In genomic region chr16:16012144-16012543, GRCh38 we compare ENCODE assay signal across 13 cellular contexts.
DNase-seq lines count a peak whose midpoint lies in the region; ATAC-seq, FAIRE-seq and TF ChIP-seq lines count a peak whose summit lies in the region.
"Had no signal": no experiment of that assay in that cellular context is flagged by ENCODE, and none has a peak within 500 bp of the region (broad histone marks: within the 10 kb centered on the region; RNA-seq: fewer than 3 reads in every experiment).

No MANE protein-coding gene starts in this region.

- H2AFZ ChIP-seq in IMR-90 (replicated peaks; ENCODE audit: low read length, poor library complexity), result no peak overlapping the region
- no peak overlapping the region for H2AFZ ChIP-seq in K562 (ENCODE audit: low read depth, low read length)
- H2AFZ ChIP-seq in mesenchymal stem cell (ENCODE audit: low read depth, low read length), result no peak overlapping the region

- H3K9me1 ChIP-seq in IMR-90 (ENCODE audit: insufficient read depth, low read length) (peaks cover 36% of the 10 kb centered on the region), K562 (ENCODE audit: control insufficient read depth, insufficient read depth, low read length) (no peaks in the 10 kb centered on the region)

- H4K20me1 ChIP-seq in IMR-90 (ENCODE audit: insufficient read depth, low read length), result 0 out of 2 replicates have a peak, but pooled peaks cover 4% of the 10 kb centered on the region
- H4K20me1 ChIP-seq in K562 (replicated peaks; ENCODE audit: control insufficient read depth, insufficient read depth, low read length), result no peaks in the 10 kb centered on the region; the same call in 1 of the 2 replicates

- peaks cover 1% of the 10 kb centered on the region; the same call in 2 of the 3 replicates for H3K79me2 ChIP-seq in K562 (ENCODE audit: control insufficient read depth, insufficient read depth, low read length)

- H3K9me3 Mint-ChIP-seq in activated T-helper 1 cell treated with anti-CD3 and anti-CD28 coated beads, Interleukin-12 subunit alpha, Interleukin-12 subunit beta, Interleukin-2, Interleukin-4 antibody, amounts not matched to agents 30 ng/mL and 10 ng/mL and 1 ng/mL, durations not matched to agents 14 hours and 24 hours and 36 hours, result no peaks in the 10 kb centered on the region
- H3K9me3 Mint-ChIP-seq: CD4-positive, CD25-positive, alpha-beta regulatory T cell; IgD-negative memory B cell had no signal

- H3K27ac Mint-ChIP-seq in activated T-helper 1 cell treated with anti-CD3 and anti-CD28 coated beads, Interleukin-12 subunit alpha, Interleukin-12 subunit beta, Interleukin-2, Interleukin-4 antibody, amounts not matched to agents 30 ng/mL and 10 ng/mL and 1 ng/mL, durations not matched to agents 14 hours and 24 hours and 36 hours, result no peak overlapping the region
- H3K27ac Mint-ChIP-seq: IgD-negative memory B cell had no signal

- TF ChIP-seq EP300 in K562 (IDR thresholded peaks at IDR 0.05; ENCODE audit: low read length), result no peak

- no peaks in the 10 kb centered on the region for H3K27me3 Mint-ChIP-seq in activated T-helper 1 cell treated with anti-CD3 and anti-CD28 coated beads, Interleukin-12 subunit alpha, Interleukin-12 subunit beta, Interleukin-2, Interleukin-4 antibody, amounts not matched to agents 30 ng/mL and 10 ng/mL and 1 ng/mL, durations not matched to agents 14 hours and 24 hours and 36 hours (ENCODE audit: insufficient read depth)
- H3K27me3 Mint-ChIP-seq: CD4-positive, CD25-positive, alpha-beta regulatory T cell had no signal

- H2BK120ac ChIP-seq in IMR-90 (ENCODE audit: low read depth, low read length) (no peak overlapping the region; the same call in 1 of the 2 replicates), mesenchymal stem cell (ENCODE audit: low read depth, low read length) (no peak overlapping the region)

- dilution Hi-C loops in IMR-90 (cut with HindIII; ENCODE audit: low sequenced_read_pairs, unreplicated experiment), result no loop called here

- no peak overlapping the region for H2BK20ac ChIP-seq in IMR-90 (ENCODE audit: low read depth, low read length)

- BruUV-seq in IMR-90 (replicated peaks; lab: Mats Ljungman, UMichigan) (no TSS peak), K562 (replicated peaks; lab: Mats Ljungman, UMichigan) (no TSS peak), A673 (replicated peaks; lab: Mats Ljungman, UMichigan) (no TSS peak)

- H3K27me3 ChIP-seq in IMR-90 (ENCODE audit: control insufficient read depth, insufficient read depth, low read length), result no peaks in the 10 kb centered on the region
- H3K27me3 ChIP-seq in K562 (ENCODE audit: control insufficient read depth in 2 of 2, insufficient read depth in 2 of 2, low read length in 2 of 2), result no peaks in the 10 kb centered on the region
- no peaks in the 10 kb centered on the region for H3K27me3 ChIP-seq in mesenchymal stem cell (ENCODE audit: control insufficient read depth in 1 of 2, insufficient read depth in 1 of 2, low read length in 2 of 2)
- no peaks in the 10 kb centered on the region for H3K27me3 ChIP-seq in thyroid gland
- H3K27me3 ChIP-seq in A673 (replicated peaks; ENCODE audit: insufficient read depth, low read depth, low read length, poor library complexity), result no peaks in the 10 kb centered on the region
- H3K27me3 ChIP-seq: BLaER1 had no signal

- H3K9me3 ChIP-seq in IMR-90 (ENCODE audit: control insufficient read depth, insufficient read depth, low read length) (no peaks in the 10 kb centered on the region), K562 (replicated peaks; ENCODE audit: control insufficient read depth, insufficient read depth, low read depth, low read length) (no peaks in the 10 kb centered on the region), mesenchymal stem cell (ENCODE audit: control insufficient read depth, low read length) (no peaks in the 10 kb centered on the region), thyroid gland (no peaks in the 10 kb centered on the region), A673 (ENCODE audit: low read depth, low read length, poor library complexity, severe bottlenecking) (no peaks in the 10 kb centered on the region)
- H3K9me3 ChIP-seq: BLaER1 had no signal

- CTCF ChIA-PET in IMR-90 (lab: Yijun Ruan, JAX), result no interaction called here
- CTCF ChIA-PET in K562 (lab: Yijun Ruan, JAX; ENCODE audit: low intra/inter-chr PET ratio), result no interaction called here
- CTCF ChIA-PET in A673 (lab: Charles Lee), result no interaction called here

- no CpG with 5 or more reads among the region's 5 CpGs for WGBS in IMR-90 (ENCODE audit: extremely low coverage in 2 of 2, insufficient read length in 1 of 2), 2 experiments
- WGBS in K562 (ENCODE audit: insufficient coverage, low coverage, missing lambda C conversion rate), result 94% methylated on average over 5 of the region's 5 CpGs
- WGBS in mesenchymal stem cell, result 96% methylated on average over 4 of the region's 5 CpGs
- WGBS in thyroid gland, 2 donors, result 90 to 98% methylated on average over 5 of the region's 5 CpGs

- in situ Hi-C loops in IMR-90 (cut with MboI; ENCODE audit: low sequenced_read_pairs), result loop anchor here (25.0 kb wide), 1 partner anchor 125 kb away; the partner anchor contains the start of gene CEP20
- in situ Hi-C loops in K562 (cut with MboI), result no loop called here

- H3K36me3 ChIP-seq in IMR-90 (ENCODE audit: control insufficient read depth, insufficient read depth, low read length) (peaks cover 71% of the 10 kb centered on the region), K562 (ENCODE audit: control insufficient read depth, insufficient read depth, low read length) (peaks cover 61% of the 10 kb centered on the region), mesenchymal stem cell (ENCODE audit: control insufficient read depth in 1 of 2, insufficient read depth in 2 of 2, low read depth in 1 of 2, low read length in 2 of 2) (peaks cover 13 to 54% of the 10 kb centered on the region in 2 experiments), thyroid gland (no peaks in the 10 kb centered on the region), A673 (ENCODE audit: insufficient read depth, low read length, poor library complexity, severe bottlenecking) (no peaks in the 10 kb centered on the region)

- H2BK15ac ChIP-seq in IMR-90 (ENCODE audit: low read depth, low read length) (no peak overlapping the region), mesenchymal stem cell (ENCODE audit: low read depth, poor library complexity, severe bottlenecking) (no peak overlapping the region)

- H2BK5ac ChIP-seq in IMR-90 (ENCODE audit: low read depth, low read length, poor library complexity, severe bottlenecking) (no peak overlapping the region), mesenchymal stem cell (ENCODE audit: low read depth, low read length, poor library complexity, severe bottlenecking) (no peak overlapping the region)

- intact Hi-C loops in IMR-90 (cut with micrococcal nuclease) (no loop called here), K562 (cut with micrococcal nuclease) (no loop called here), thyroid gland (cut with DNase I) (no loop called here), A673 (cut with micrococcal nuclease; ENCODE audit: unreplicated experiment) (no loop called here)
- intact Hi-C loops in activated T-helper 1 cell treated with anti-CD3 and anti-CD28 coated beads, Interleukin-12 subunit alpha, Interleukin-12 subunit beta, Interleukin-2, Interleukin-4 antibody, amounts not matched to agents 30 ng/mL and 10 ng/mL and 1 ng/mL, durations not matched to agents 14 hours and 24 hours and 36 hours (cut with micrococcal nuclease), result no loop called here

- H4K5ac ChIP-seq in IMR-90 (ENCODE audit: low read depth, low read length), result peak overlapping the region; percentile 38

- POLR2A ChIA-PET in IMR-90 (lab: Charles Lee; ENCODE audit: unreplicated experiment) (no interaction called here), K562 (lab: Yijun Ruan, JAX) (interaction anchor here (0.6 kb wide), 1 partner anchor 86 kb away, joined by 3 read pairs; no protein-coding TSS in a partner anchor), A673 (lab: Charles Lee; ENCODE audit: low non-redundant PET) (no interaction called here)

- DNase-seq in IMR-90, result no peak
- DNase-seq in K562 (ENCODE audit: extremely low read depth in 1 of 4, low spot score in 3 of 4), result no peak
- no peak for DNase-seq in mesenchymal stem cell
- DNase-seq in thyroid gland, result no peak
- no peak for DNase-seq in superior temporal gyrus (ENCODE audit: extremely low spot score)
- no peak for DNase-seq in A673 (ENCODE audit: low spot score)
- DNase-seq in activated T-helper 1 cell treated with anti-CD3 and anti-CD28 coated beads, Interleukin-12 subunit alpha, Interleukin-12 subunit beta, Interleukin-2, Interleukin-4 antibody, amounts not matched to agents 30 ng/mL and 10 ng/mL and 1 ng/mL, durations not matched to agents 14 hours and 24 hours and 36 hours (ENCODE audit: low spot score), result no peak
- DNase-seq: AML-193; CD4-positive, CD25-positive, alpha-beta regulatory T cell had no signal

- no peak overlapping the region for H3K14ac ChIP-seq in IMR-90 (replicated peaks; ENCODE audit: low read depth, low read length)
- peak overlapping the region in 1 of 2 experiments; percentile 20 for H3K14ac ChIP-seq in mesenchymal stem cell (ENCODE audit: low read length in 2 of 2)

- H4K8ac ChIP-seq in IMR-90 (ENCODE audit: low read depth in 2 of 2, low read length in 2 of 2) (peak overlapping the region; percentile 9 to 25; a peak in 1 of 4 replicates), mesenchymal stem cell (ENCODE audit: low read length) (peak overlapping the region; percentile 5)

- peaks cover 51% of the 10 kb centered on the region for H3K36me3 Mint-ChIP-seq in activated T-helper 1 cell treated with anti-CD3 and anti-CD28 coated beads, Interleukin-12 subunit alpha, Interleukin-12 subunit beta, Interleukin-2, Interleukin-4 antibody, amounts not matched to agents 30 ng/mL and 10 ng/mL and 1 ng/mL, durations not matched to agents 14 hours and 24 hours and 36 hours (ENCODE audit: low read depth)

- H3K9ac ChIP-seq in IMR-90 (ENCODE audit: low read depth, low read length) (no peak overlapping the region), K562 (ENCODE audit: insufficient read depth in 1 of 2, low read depth in 2 of 2, low read length in 2 of 2) (no peak overlapping the region), mesenchymal stem cell (ENCODE audit: low read length) (no peak overlapping the region)
- H3K9ac ChIP-seq: BLaER1 had no signal

- H3K27ac ChIP-seq in IMR-90 (ENCODE audit: insufficient read depth, low read length) (peak overlapping the region; percentile 32; the same call in 1 of the 2 replicates), K562 (ENCODE audit: extremely low read depth, low read depth, low read length) (no peak overlapping the region), mesenchymal stem cell (ENCODE audit: low read length, poor library complexity, severe bottlenecking) (no peak overlapping the region), thyroid gland (peak overlapping the region in 2 of 3 donors; percentile 75 to 87), A673 (ENCODE audit: low read depth, low read length, poor library complexity, severe bottlenecking) (no peak overlapping the region)
- H3K27ac ChIP-seq: HL-60 had no signal

- no peak for TF ChIP-seq CTCF in IMR-90 (conservative IDR thresholded peaks at IDR 0.05; ENCODE audit: low read depth, low read length)
- no peak for TF ChIP-seq CTCF in K562 (IDR thresholded peaks at IDR 0.05 in 2 of 3, conservative IDR thresholded peaks at IDR 0.05 in 1 of 3; ENCODE audit: insufficient read depth in 2 of 3, low read depth in 1 of 3, low read length in 3 of 3)
- no peak for TF ChIP-seq CTCF in thyroid gland (IDR thresholded peaks at IDR 0.05)
- TF ChIP-seq CTCF in A673 (conservative IDR thresholded peaks at IDR 0.05; ENCODE audit: low read depth, low read length), result no peak

- no peak for TF ChIP-seq POLR2A in IMR-90 (IDR thresholded peaks at IDR 0.05; ENCODE audit: low read depth, low read length)
- no peak for TF ChIP-seq POLR2A in K562 (conservative IDR thresholded peaks at IDR 0.05)
- no peak for TF ChIP-seq POLR2A in thyroid gland (IDR thresholded peaks at IDR 0.05)

- H3K56ac ChIP-seq in IMR-90 (ENCODE audit: extremely low read depth, insufficient read depth, low read length), result no peak overlapping the region

- H2BK12ac ChIP-seq in mesenchymal stem cell (ENCODE audit: low read length in 2 of 2), result peak overlapping the region in 1 of 2 experiments; percentile 80

- H3K4me3 Mint-ChIP-seq in activated T-helper 1 cell treated with anti-CD3 and anti-CD28 coated beads, Interleukin-12 subunit alpha, Interleukin-12 subunit beta, Interleukin-2, Interleukin-4 antibody, amounts not matched to agents 30 ng/mL and 10 ng/mL and 1 ng/mL, durations not matched to agents 14 hours and 24 hours and 36 hours, result no peak overlapping the region

- peak overlapping the region; percentile 11; the same call in 1 of the 2 replicates for H2AK5ac ChIP-seq in IMR-90 (ENCODE audit: low read depth, low read length)
- peak overlapping the region; percentile 47 for H2AK5ac ChIP-seq in mesenchymal stem cell (ENCODE audit: low read length, severe bottlenecking)

- H3K79me1 ChIP-seq in IMR-90 (ENCODE audit: low read depth in 1 of 2, low read length in 2 of 2) (peaks cover 57 to 93% of the 10 kb centered on the region in 2 experiments), mesenchymal stem cell (replicated peaks; ENCODE audit: low read length, poor library complexity, severe bottlenecking) (peaks cover 10% of the 10 kb centered on the region)

- H3K4ac ChIP-seq in IMR-90 (ENCODE audit: low read depth, low read length) (peak overlapping the region; percentile 11), mesenchymal stem cell (ENCODE audit: low read depth in 1 of 2, low read length in 2 of 2) (peak overlapping the region in 1 of 2 experiments; percentile 29)

- ATAC-seq in IMR-90 (ENCODE audit: low read depth) (no peak), K562 (no peak)
- ATAC-seq: HCT116 had no signal

- H4K91ac ChIP-seq in IMR-90 (ENCODE audit: insufficient read depth, low read depth, low read length) (peak overlapping the region; percentile 68), mesenchymal stem cell (ENCODE audit: low read length) (peak overlapping the region; percentile 43)

- H2AK9ac ChIP-seq in IMR-90 (replicated peaks; ENCODE audit: low read depth, low read length, poor library complexity), result no peak overlapping the region

- peaks cover 15% of the 10 kb centered on the region for H3K4me1 Mint-ChIP-seq in activated T-helper 1 cell treated with anti-CD3 and anti-CD28 coated beads, Interleukin-12 subunit alpha, Interleukin-12 subunit beta, Interleukin-2, Interleukin-4 antibody, amounts not matched to agents 30 ng/mL and 10 ng/mL and 1 ng/mL, durations not matched to agents 14 hours and 24 hours and 36 hours (ENCODE audit: low read depth)

- H3K18ac ChIP-seq in IMR-90 (ENCODE audit: low read depth, low read length) (no peak overlapping the region; the same call in 1 of the 2 replicates), mesenchymal stem cell (ENCODE audit: low read depth in 1 of 2, low read length in 2 of 2) (peak overlapping the region; percentile 8 to 41)

- H3K23ac ChIP-seq in IMR-90 (ENCODE audit: low read depth, low read length), result no peak overlapping the region
- H3K23ac ChIP-seq in mesenchymal stem cell (ENCODE audit: low read length in 2 of 2), result no peak overlapping the region

- H3K4me2 ChIP-seq in IMR-90 (ENCODE audit: low read depth, low read length) (no peak overlapping the region), K562 (ENCODE audit: insufficient read depth, low read length) (no peak overlapping the region), mesenchymal stem cell (ENCODE audit: low read length, poor library complexity, severe bottlenecking) (no peak overlapping the region)

- TF ChIP-seq RAD21 in IMR-90 (IDR thresholded peaks at IDR 0.05; ENCODE audit: low read length) (no peak), K562 (CRISPR knock-in tag; conservative IDR thresholded peaks at IDR 0.05 in 1 of 2, IDR thresholded peaks at IDR 0.05 in 1 of 2) (no peak)

- H3K4me1 ChIP-seq in IMR-90 (ENCODE audit: control insufficient read depth, insufficient read depth, low read length) (peaks cover 20% of the 10 kb centered on the region), K562 (replicated peaks in 1 of 2; ENCODE audit: control insufficient read depth in 2 of 2, insufficient read depth in 2 of 2, low read length in 2 of 2) (peaks cover 7 to 9% of the 10 kb centered on the region in 2 experiments), mesenchymal stem cell (ENCODE audit: control insufficient read depth, insufficient read depth, low read depth, low read length) (peaks cover 13% of the 10 kb centered on the region), thyroid gland (peaks cover 59 to 61% of the 10 kb centered on the region in 2 donors), A673 (ENCODE audit: insufficient read depth, low read length, poor library complexity, severe bottlenecking) (no peaks in the 10 kb centered on the region)

- H3K4me3 ChIP-seq in IMR-90 (ENCODE audit: insufficient read depth, low read depth, low read length), result no peak overlapping the region
- no peak overlapping the region for H3K4me3 ChIP-seq in K562
- H3K4me3 ChIP-seq in mesenchymal stem cell (ENCODE audit: insufficient read depth in 1 of 2, low read depth in 1 of 2, low read length in 2 of 2), result no peak overlapping the region
- no peak overlapping the region for H3K4me3 ChIP-seq in thyroid gland (replicated peaks in 1 of 3)
- no peak overlapping the region for H3K4me3 ChIP-seq in A673 (ENCODE audit: low read depth, low read length, poor library complexity, severe bottlenecking)
- H3K4me3 ChIP-seq: BLaER1 had no signal

- no peak for FAIRE-seq in K562 (lab: Jason Lieb, UNC)

Comparison
In these comparisons a context has a peak if more than half of its experiments do, and no peak if none do; other contexts are left out.
1. H3K27ac ChIP-seq: peak in IMR-90 (single experiment) and thyroid gland (2 of 3); none in K562 (single experiment), mesenchymal stem cell (single experiment) and A673 (single experiment).